ENCODE assay signal across 8 cellular contexts in genomic region chr22:28741200-28741757, GRCh38. TPM values are rescaled to one million over a fixed set of nuclear protein-coding genes. Genes with fewer than 3 reads are reported as not detected.
DNase-seq lines count a peak whose midpoint lies in the region; ATAC-seq and TF ChIP-seq lines count a peak whose summit lies in the region.

No MANE protein-coding gene starts in this region.

- ATAC-seq in GM19328 (IDR thresholded peaks at IDR 0.05; ENCODE audit: unreplicated experiment) (no peak), HG03439 (IDR thresholded peaks at IDR 0.05; ENCODE audit: unreplicated experiment) (no peak)

- H3K4me1 ChIP-seq in A673 (ENCODE audit: insufficient read depth, low read length, poor library complexity, severe bottlenecking) = peaks cover 7% of the 10 kb centered on the region
- H3K4me1 ChIP-seq in mesodermal cell (ENCODE audit: control insufficient read depth, insufficient read depth, low read length, poor library complexity, severe bottlenecking) = no peaks in the 10 kb centered on the region

- in situ Hi-C loops in astrocyte of the spinal cord (cut with HindIII; ENCODE audit: low sequenced_read_pairs) = no loop called here

- H3K4me3 ChIP-seq in A673 (ENCODE audit: low read depth, low read length, poor library complexity, severe bottlenecking) = peak overlapping the region; percentile 79
- H3K4me3 ChIP-seq in HFF-Myc (replicated peaks; ENCODE audit: low read depth, low read length) = peak overlapping the region; percentile 93
- H3K4me3 ChIP-seq in astrocyte of the spinal cord (ENCODE audit: low read depth, low read length) = peak overlapping the region; percentile 71
- H3K4me3 ChIP-seq in mesodermal cell (ENCODE audit: extremely low read depth, insufficient read depth, low read length, poor library complexity, severe bottlenecking) = peak overlapping the region; percentile 99

- BruUV-seq in A673 (replicated peaks; lab: Mats Ljungman, UMichigan) = TSS peak; percentile 85

- 21 to 22% methylated on average over 5 to 9 of the region's 16 CpGs for WGBS in mesodermal cell (ENCODE audit: insufficient coverage in 2 of 2), 2 experiments

- H3K27ac ChIP-seq in A673 (ENCODE audit: low read depth, low read length, poor library complexity, severe bottlenecking) (peak overlapping the region; percentile 94), mesodermal cell (ENCODE audit: low read depth, low read length, severe bottlenecking) (no peak overlapping the region)

- CTCF ChIA-PET in A673 (lab: Charles Lee) = no interaction called here

- DNase-seq in A673 (ENCODE audit: low spot score) (no peak), HFF-Myc (ENCODE audit: extremely low read depth, low read depth) (no peak), astrocyte of the spinal cord (ENCODE audit: low read depth, low spot score) (no peak), HuH-7.5 (ENCODE audit: low spot score) (no peak), GM19238 (ENCODE audit: insufficient read length, low spot score) (no peak)

- POLR2A ChIA-PET in A673 (lab: Charles Lee; ENCODE audit: low non-redundant PET) = interaction anchor here (0.6 kb wide), 1 partner anchor 16 kb away, joined by 3 read pairs; no protein-coding TSS in a partner anchor

- H3K36me3 ChIP-seq in A673 (ENCODE audit: insufficient read depth, low read length, poor library complexity, severe bottlenecking) (peaks cover 31% of the 10 kb centered on the region), mesodermal cell (ENCODE audit: control insufficient read depth, insufficient read depth, low read length) (peaks cover 28% of the 10 kb centered on the region)

- no peaks in the 10 kb centered on the region for H3K27me3 ChIP-seq in A673 (replicated peaks; ENCODE audit: insufficient read depth, low read depth, low read length, poor library complexity)

- intact Hi-C loops in A673 (cut with micrococcal nuclease; ENCODE audit: unreplicated experiment) = no loop called here

- TF ChIP-seq CTCF in A673 (conservative IDR thresholded peaks at IDR 0.05; ENCODE audit: low read depth, low read length) (no peak), HFF-Myc (IDR thresholded peaks at IDR 0.05; ENCODE audit: low read depth, low read length, missing control alignments) (no peak), astrocyte of the spinal cord (IDR thresholded peaks at IDR 0.05; ENCODE audit: low read depth, low read length) (no peak)

- H3K9me3 ChIP-seq in A673 (ENCODE audit: low read depth, low read length, poor library complexity, severe bottlenecking) (no peaks in the 10 kb centered on the region), mesodermal cell (ENCODE audit: control insufficient read depth, low read length) (no peaks in the 10 kb centered on the region)

RNA-seq across cellular contexts. Expression of gene CHEK2, which starts 0.3 kb away (rescaled TPM):
- total RNA-seq in A673 (2021) = 53.7 and 65.8 TPM in 2 replicates
- polyA plus RNA-seq in mesodermal cell (2013, experiment 1 of 2) = 19.4 TPM
- polyA plus RNA-seq in mesodermal cell (2013, experiment 2 of 2) = 19.9 TPM

RNA-seq across cellular contexts. Expression of gene HSCB, which starts 0.6 kb away (rescaled TPM):
- total RNA-seq in A673 (2021) = 19.6 and 22.5 TPM in 2 replicates
- 18.8 TPM for polyA plus RNA-seq in mesodermal cell (2013, experiment 1 of 2)
- polyA plus RNA-seq in mesodermal cell (2013, experiment 2 of 2) = 20.2 TPM

RNA-seq across cellular contexts. Expression of gene CCDC117, which starts 31.2 kb away (rescaled TPM):
- total RNA-seq in A673 (2021) = 30.8 and 33.5 TPM in 2 replicates
- polyA plus RNA-seq in mesodermal cell (2013, experiment 1 of 2) = 28.8 TPM
- 25.6 TPM for polyA plus RNA-seq in mesodermal cell (2013, experiment 2 of 2)

RNA-seq across cellular contexts. Expression of gene XBP1, which starts 59.1 kb away (rescaled TPM):
- 65.4 and 66.3 TPM in 2 replicates for total RNA-seq in A673 (2021)
- 164 TPM for polyA plus RNA-seq in mesodermal cell (2013, experiment 1 of 2)
- 151 TPM for polyA plus RNA-seq in mesodermal cell (2013, experiment 2 of 2)
